Comparison of ENCODE assay signal across 14 cellular contexts in genomic region chr10:34584164-34584563, GRCh38.
DNase-seq lines count a peak whose midpoint lies in the region; ATAC-seq and TF ChIP-seq lines count a peak whose summit lies in the region.
"Had no signal": no experiment of that assay in that cellular context is flagged by ENCODE, and none has a peak within 500 bp of the region (broad histone marks: within the 10 kb centered on the region; RNA-seq: fewer than 3 reads in every experiment).

No MANE protein-coding gene starts in this region.

- intact Hi-C loops in sigmoid colon (cut with DNase I): no loop called here
- intact Hi-C loops in stomach (cut with DNase I; ENCODE audit: low total_unique reads): no loop called here

- ATAC-seq in foreskin keratinocyte (peak; percentile 1), GM18520 (IDR thresholded peaks at IDR 0.05; ENCODE audit: unreplicated experiment) (no peak), HG03460 (IDR thresholded peaks at IDR 0.05; ENCODE audit: unreplicated experiment) (no peak)
- ATAC-seq: T-cell had no signal

- peak in 1 of 4 donors; percentile 67 for TF ChIP-seq EP300 in sigmoid colon (IDR thresholded peaks at IDR 0.05)
- TF ChIP-seq EP300 in stomach (IDR thresholded peaks at IDR 0.05): no peak

- H3K27ac ChIP-seq in RWPE1: no peak overlapping the region
- H3K27ac ChIP-seq in foreskin keratinocyte: no peak overlapping the region
- peak overlapping the region in 3 of 4 donors; percentile 18 to 58 (median 38) for H3K27ac ChIP-seq in sigmoid colon
- no peak overlapping the region for H3K27ac ChIP-seq in stomach
- H3K27ac ChIP-seq: ascending aorta had no signal

- peak; percentile 84 for DNase-seq in GM04504 (ENCODE audit: low read depth)
- DNase-seq in RWPE1 (ENCODE audit: low spot score): peak; percentile 16
- DNase-seq in foreskin keratinocyte: peak; percentile 33 to 73
- DNase-seq in sigmoid colon: no peak
- no peak for DNase-seq in NCI-H1436 treated with DMSO at 0.1 percent for 48 hours (lab: John Stamatoyannopoulos, UW)
- DNase-seq in stomach: no peak
- DNase-seq: DMS53, hippocampal formation, NCI-H446 treated with DMSO at 0.1 percent for 48 hours, T-cell, trophoblast cell had no signal

- POLR2A ChIA-PET in RWPE1 (lab: Yijun Ruan, JAX; ENCODE audit: low non-redundant PET): no interaction called here

- TF ChIP-seq CTCF in RWPE1 (conservative IDR thresholded peaks at IDR 0.05; ENCODE audit: low read depth) (no peak), foreskin keratinocyte (conservative IDR thresholded peaks at IDR 0.05) (no peak), sigmoid colon (IDR thresholded peaks at IDR 0.05) (no peak), stomach (IDR thresholded peaks at IDR 0.05) (no peak)

- no peak overlapping the region for H3K4me3 ChIP-seq in sigmoid colon
- no peak overlapping the region for H3K4me3 ChIP-seq in stomach
- H3K4me3 ChIP-seq: ascending aorta had no signal

- CTCF ChIA-PET in RWPE1 (lab: Yijun Ruan, JAX): interaction anchor here (0.6 kb wide), 1 partner anchor 79 kb away, joined by 3 read pairs; no protein-coding TSS in a partner anchor

- H3K9me3 ChIP-seq in sigmoid colon (no peaks in the 10 kb centered on the region), stomach (no peaks in the 10 kb centered on the region)
- H3K9me3 ChIP-seq: ascending aorta had no signal

- TF ChIP-seq POLR2A in sigmoid colon (IDR thresholded peaks at IDR 0.05): no peak
- TF ChIP-seq POLR2A in stomach (IDR thresholded peaks at IDR 0.05): no peak

- H3K4me1 ChIP-seq in foreskin keratinocyte: peaks cover 65% of the 10 kb centered on the region
- peaks cover 0 to 46% (median 26%) of the 10 kb centered on the region in 4 donors for H3K4me1 ChIP-seq in sigmoid colon
- H3K4me1 ChIP-seq in stomach: peaks cover 0 to 41% (median 18%) of the 10 kb centered on the region in 4 donors

- H3K27me3 ChIP-seq in foreskin keratinocyte (no peaks in the 10 kb centered on the region), sigmoid colon (no peaks in the 10 kb centered on the region), stomach (no peaks in the 10 kb centered on the region)
- H3K27me3 ChIP-seq: ascending aorta had no signal

- H3K36me3 ChIP-seq in sigmoid colon: no peaks in the 10 kb centered on the region
- no peaks in the 10 kb centered on the region for H3K36me3 ChIP-seq in stomach
- H3K36me3 ChIP-seq: ascending aorta had no signal

Comparison
In these comparisons a context has a peak if more than half of its experiments do, and no peak if none do; other contexts are left out.
1. DNase-seq: peak in GM04504 (single experiment), RWPE1 (single experiment) and foreskin keratinocyte (2 of 2); none in sigmoid colon (single experiment), NCI-H1436 treated with DMSO at 0.1 percent for 48 hours (single experiment) and stomach (single experiment).
2. H3K27ac ChIP-seq: peak in sigmoid colon (3 of 4); none in RWPE1 (single experiment), foreskin keratinocyte (single experiment) and stomach (0 of 5).